24 cellular contexts compared by ENCODE assay signal in genomic region chr9:123478967-123479602, GRCh38.
A peak's percentile ranks its signal among the peaks of the same experiment; 100 is the strongest.
DNase-seq lines count a peak whose midpoint lies in the region; ATAC-seq and TF ChIP-seq lines count a peak whose summit lies in the region.
"Had no signal": no experiment of that assay in that cellular context is flagged by ENCODE, and none has a peak within 500 bp of the region (broad histone marks: within the 10 kb centered on the region; RNA-seq: fewer than 3 reads in every experiment).

No MANE protein-coding gene starts in this region.

- H3K27ac Mint-ChIP-seq in endothelial cell (ENCODE audit: unreplicated experiment), result no peak overlapping the region
- H3K27ac Mint-ChIP-seq in activated T-helper 17 cell treated with anti-CD3 and anti-CD28 coated beads, Interleukin-2, amount 50 U/mL, for 72 hours, result no peak overlapping the region
- H3K27ac Mint-ChIP-seq: CD4-positive, alpha-beta T cell had no signal

- no peaks in the 10 kb centered on the region for H3K36me3 Mint-ChIP-seq in endothelial cell (ENCODE audit: low read depth, unreplicated experiment)
- no peaks in the 10 kb centered on the region for H3K36me3 Mint-ChIP-seq in activated T-helper 17 cell treated with anti-CD3 and anti-CD28 coated beads, Interleukin-2, amount 50 U/mL, for 72 hours (ENCODE audit: low read depth)

- H3K9me3 ChIP-seq in left ventricle myocardium inferior (replicated peaks), result no peaks in the 10 kb centered on the region
- no peaks in the 10 kb centered on the region for H3K9me3 ChIP-seq in colonic mucosa
- H3K9me3 ChIP-seq in liver (ENCODE audit: control insufficient read depth in 4 of 4, low read length in 3 of 4), result no peaks in the 10 kb centered on the region
- no peaks in the 10 kb centered on the region for H3K9me3 ChIP-seq in spleen
- H3K9me3 ChIP-seq: BLaER1 had no signal

- H3K27me3 Mint-ChIP-seq in endothelial cell (ENCODE audit: unreplicated experiment), result peaks cover 5% of the 10 kb centered on the region
- H3K27me3 Mint-ChIP-seq in activated T-helper 17 cell treated with anti-CD3 and anti-CD28 coated beads, Interleukin-2, amount 50 U/mL, for 72 hours, result no peaks in the 10 kb centered on the region
- H3K27me3 Mint-ChIP-seq: CD4-positive, alpha-beta T cell had no signal

- TF ChIP-seq CTCF in left ventricle myocardium inferior (IDR thresholded peaks at IDR 0.05; ENCODE audit: borderline replicate concordance) (no peak), colonic mucosa (IDR thresholded peaks at IDR 0.05) (no peak), liver (IDR thresholded peaks at IDR 0.05; ENCODE audit: low read depth, low read length, missing input control) (no peak), spleen (IDR thresholded peaks at IDR 0.05 in 8 of 11, conservative IDR thresholded peaks at IDR 0.05 in 3 of 11) (no peak), endothelial cell (IDR thresholded peaks at IDR 0.05; ENCODE audit: unreplicated experiment) (no peak)

- no peaks in the 10 kb centered on the region for H3K9me3 Mint-ChIP-seq in endothelial cell (ENCODE audit: unreplicated experiment)
- no peaks in the 10 kb centered on the region for H3K9me3 Mint-ChIP-seq in activated T-helper 17 cell treated with anti-CD3 and anti-CD28 coated beads, Interleukin-2, amount 50 U/mL, for 72 hours
- H3K9me3 Mint-ChIP-seq: CD4-positive, alpha-beta T cell had no signal

- H3K4me1 ChIP-seq in left ventricle myocardium inferior (peaks cover 13% of the 10 kb centered on the region), colonic mucosa (peaks cover 6% of the 10 kb centered on the region), liver (ENCODE audit: control insufficient read depth in 4 of 4, insufficient read depth in 4 of 4, low read length in 3 of 4) (peaks cover 11 to 44% (median 34%) of the 10 kb centered on the region in 4 donors), spleen (no peaks in the 10 kb centered on the region)

- intact Hi-C loops in left ventricle myocardium superior (cut with micrococcal nuclease) (no loop called here), left ventricle myocardium inferior (cut with micrococcal nuclease) (no loop called here), colonic mucosa (cut with DNase I) (no loop called here), spleen (cut with DNase I; ENCODE audit: low total_unique reads) (no loop called here)

- ATAC-seq in left ventricle myocardium superior (peak; percentile 80), GM21367 (IDR thresholded peaks at IDR 0.05; ENCODE audit: unreplicated experiment) (no peak)
- ATAC-seq in activated T-helper 17 cell treated with anti-CD3 and anti-CD28 coated beads, Interleukin-2, amount 50 U/mL, for 72 hours (replicated peaks), result no peak

- H3K4me3 Mint-ChIP-seq in endothelial cell (ENCODE audit: unreplicated experiment), result no peak overlapping the region
- no peak overlapping the region for H3K4me3 Mint-ChIP-seq in activated T-helper 17 cell treated with anti-CD3 and anti-CD28 coated beads, Interleukin-2, amount 50 U/mL, for 72 hours
- H3K4me3 Mint-ChIP-seq: CD4-positive, alpha-beta T cell had no signal

- no peaks in the 10 kb centered on the region for H3K36me3 ChIP-seq in left ventricle myocardium inferior
- no peaks in the 10 kb centered on the region for H3K36me3 ChIP-seq in colonic mucosa
- no peaks in the 10 kb centered on the region for H3K36me3 ChIP-seq in liver (ENCODE audit: control insufficient read depth in 4 of 4, insufficient read depth in 3 of 4, low read depth in 1 of 4, low read length in 3 of 4)
- H3K36me3 ChIP-seq in spleen, result peaks cover 0 to 17% (median 0%) of the 10 kb centered on the region in 6 donors

- H3K4me1 Mint-ChIP-seq in endothelial cell (ENCODE audit: unreplicated experiment), result no peaks in the 10 kb centered on the region
- H3K4me1 Mint-ChIP-seq in activated T-helper 17 cell treated with anti-CD3 and anti-CD28 coated beads, Interleukin-2, amount 50 U/mL, for 72 hours, result peaks cover 4% of the 10 kb centered on the region

- H3K27me3 ChIP-seq in left ventricle myocardium inferior (ENCODE audit: low read depth) (no peaks in the 10 kb centered on the region), colonic mucosa (no peaks in the 10 kb centered on the region), liver (ENCODE audit: control insufficient read depth in 4 of 4, insufficient read depth in 4 of 4, low read length in 3 of 4) (no peaks in the 10 kb centered on the region), spleen (replicated peaks in 1 of 7) (no peaks in the 10 kb centered on the region)
- H3K27me3 ChIP-seq: BLaER1 had no signal

- 42% methylated on average over 5 of the region's 5 CpGs for WGBS in liver
- WGBS in spleen, 5 donors, result 76 to 87% (median 85%) methylated on average over 5 of the region's 5 CpGs

- TF ChIP-seq POLR2A in spleen (IDR thresholded peaks at IDR 0.05), result no peak

- H3K4me3 ChIP-seq in left ventricle myocardium inferior (no peak overlapping the region), colonic mucosa (no peak overlapping the region), liver (ENCODE audit: low read depth in 1 of 3, low read length in 3 of 3) (no peak overlapping the region), spleen (no peak overlapping the region)
- H3K4me3 ChIP-seq: BLaER1, GM23248 had no signal

- DNase-seq in left ventricle myocardium superior (no peak), left ventricle myocardium inferior (no peak), colonic mucosa (peak; percentile 47), spleen (peak; percentile 17), endothelial cell (ENCODE audit: low spot score) (no peak)
- DNase-seq: ACHN; CD4-positive, alpha-beta T cell; COR-L47; DMS79; GM23248; HCEC 1CT; KG1; NCI-H1092 treated with DMSO at 0.1 percent for 48 hours; NCI-H1436 treated with DMSO at 0.1 percent for 48 hours; NCI-H1930; NCI-H2171; NCI-H345; NCI-H524; NCI-H774; SHP77 had no signal

- H3K9ac ChIP-seq in colonic mucosa (ENCODE audit: low read depth in 2 of 2, low read length in 2 of 2) (no peak overlapping the region), liver (ENCODE audit: low read depth in 1 of 2, low read length in 2 of 2) (peak overlapping the region in 1 of 2 donors; percentile 60)
- H3K9ac ChIP-seq: BLaER1, GM23248 had no signal

- H3K27ac ChIP-seq in left ventricle myocardium inferior (replicated peaks) (no peak overlapping the region), colonic mucosa (no peak overlapping the region), liver (ENCODE audit: low read depth in 1 of 2, low read length in 2 of 2) (peak overlapping the region; percentile 58 to 60), spleen (no peak overlapping the region)
- H3K27ac ChIP-seq: BLaER1, GM23248 had no signal

- peak; percentile 38 to 41 for TF ChIP-seq RAD21 in liver (IDR thresholded peaks at IDR 0.05)

TF ChIP-seq in liver, 16 proteins besides CTCF, POLR2A, EP300 and RAD21 (continues in another document):
- TF ChIP-seq, protein P1, sequence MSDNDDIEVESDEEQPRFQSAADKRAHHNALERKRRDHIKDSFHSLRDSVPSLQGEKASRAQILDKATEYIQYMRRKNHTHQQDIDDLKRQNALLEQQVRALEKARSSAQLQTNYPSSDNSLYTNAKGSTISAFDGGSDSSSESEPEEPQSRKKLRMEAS (IDR thresholded peaks at IDR 0.05), result peak; percentile 87
- TF ChIP-seq ATF3 (IDR thresholded peaks at IDR 0.05), result no peak
- peak; percentile 97 to 99 for TF ChIP-seq HNF4A (conservative IDR thresholded peaks at IDR 0.05)
- TF ChIP-seq GABPA (IDR thresholded peaks at IDR 0.05 in 1 of 2, conservative IDR thresholded peaks at IDR 0.05 in 1 of 2), result no peak
- peak; percentile 87 for TF ChIP-seq SP1 (IDR thresholded peaks at IDR 0.05)
- TF ChIP-seq FOXA1 (IDR thresholded peaks at IDR 0.05), result no peak
- peak; percentile 33 to 67 for TF ChIP-seq JUND (IDR thresholded peaks at IDR 0.05)
- peak; percentile 93 to 94 for TF ChIP-seq RXRA (IDR thresholded peaks at IDR 0.05)
- peak; percentile 83 for TF ChIP-seq ZBTB33 (IDR thresholded peaks at IDR 0.05)

Comparison
In these comparisons a context has a peak if more than half of its experiments do, and no peak if none do; other contexts are left out.
1. DNase-seq: peak in colonic mucosa (single experiment) and spleen (single experiment); none in left ventricle myocardium superior (single experiment), left ventricle myocardium inferior (single experiment) and endothelial cell (single experiment).
2. H3K27ac ChIP-seq: peak in liver (2 of 2); none in left ventricle myocardium inferior (single experiment), colonic mucosa (single experiment) and spleen (0 of 8).